ENCODE assay signal across 8 cellular contexts in genomic region chr1:21534674-21535378, GRCh38. TPM values are rescaled to one million over a fixed set of nuclear protein-coding genes. Genes with fewer than 3 reads are reported as not detected.
A peak's percentile ranks its signal among the peaks of the same experiment; 100 is the strongest.
DNase-seq lines count a peak whose midpoint lies in the region; ATAC-seq, FAIRE-seq and TF ChIP-seq lines count a peak whose summit lies in the region.

No MANE protein-coding gene starts in this region.

- no peaks in the 10 kb centered on the region for H3K4me1 Mint-ChIP-seq in activated naive CD8-positive, alpha-beta T cell treated with anti-CD3 and anti-CD28 coated beads for 36 hours

- H3K36me3 Mint-ChIP-seq in activated naive CD8-positive, alpha-beta T cell treated with anti-CD3 and anti-CD28 coated beads for 36 hours: no peaks in the 10 kb centered on the region

- no peak overlapping the region for H2AFZ ChIP-seq in keratinocyte (ENCODE audit: control insufficient read depth, low read length)

- POLR2A ChIA-PET in A673 (lab: Charles Lee; ENCODE audit: low non-redundant PET): no interaction called here

- no peak overlapping the region for H3K4me3 Mint-ChIP-seq in activated naive CD8-positive, alpha-beta T cell treated with anti-CD3 and anti-CD28 coated beads for 36 hours

- no TSS peak for BruUV-seq in A673 (replicated peaks; lab: Mats Ljungman, UMichigan)

- H3K36me3 ChIP-seq in A673 (ENCODE audit: insufficient read depth, low read length, poor library complexity, severe bottlenecking) (no peaks in the 10 kb centered on the region), GM06990 (ENCODE audit: control insufficient read depth, insufficient read depth, low read length) (no peaks in the 10 kb centered on the region), keratinocyte (ENCODE audit: control insufficient read depth in 2 of 2, extremely low read depth in 1 of 2, insufficient read depth in 2 of 2, low read length in 2 of 2) (no peaks in the 10 kb centered on the region)

- no peak for ATAC-seq in HG02642 (IDR thresholded peaks at IDR 0.05; ENCODE audit: poor library complexity, unreplicated experiment)

- H3K9ac ChIP-seq in keratinocyte (ENCODE audit: control insufficient read depth, extremely low read depth, insufficient read depth, low read length): no peak overlapping the region

- no peaks in the 10 kb centered on the region for H4K20me1 ChIP-seq in keratinocyte (ENCODE audit: control insufficient read depth, extremely low read depth, insufficient read depth, low read length)

- peak; percentile 74 for FAIRE-seq in keratinocyte (lab: Jason Lieb, UNC)

- H3K27me3 ChIP-seq in A673 (replicated peaks; ENCODE audit: insufficient read depth, low read depth, low read length, poor library complexity) (no peaks in the 10 kb centered on the region), GM06990 (replicated peaks; ENCODE audit: control insufficient read depth, insufficient read depth, low read length) (no peaks in the 10 kb centered on the region; the same call in none of the 2 replicates), keratinocyte (ENCODE audit: control insufficient read depth, extremely low read depth, insufficient read depth, low read length) (peaks cover 23% of the 10 kb centered on the region)

- TF ChIP-seq CTCF in A673 (conservative IDR thresholded peaks at IDR 0.05; ENCODE audit: low read depth, low read length) (peak; percentile 71), GM06990 (IDR thresholded peaks at IDR 0.05; ENCODE audit: insufficient read depth, low read length, poor library complexity, severe bottlenecking) (peak; percentile 64), keratinocyte (optimal IDR thresholded peaks at IDR 0.05 in 1 of 3, IDR thresholded peaks at IDR 0.05 in 1 of 3, conservative IDR thresholded peaks at IDR 0.05 in 1 of 3; ENCODE audit: extremely low read depth in 1 of 3, insufficient read depth in 2 of 3, low read length in 3 of 3) (peak; percentile 70 to 75 (median 75))

- no peaks in the 10 kb centered on the region for H3K79me2 ChIP-seq in keratinocyte (ENCODE audit: control insufficient read depth, insufficient read depth, low read length)

- H3K9me3 Mint-ChIP-seq in activated naive CD8-positive, alpha-beta T cell treated with anti-CD3 and anti-CD28 coated beads for 36 hours: no peaks in the 10 kb centered on the region

- CTCF ChIA-PET in A673 (lab: Charles Lee): interaction anchor here (1.3 kb wide), 1 partner anchor 26 kb away, joined by 3 read pairs; no protein-coding TSS in a partner anchor

- intact Hi-C loops in A673 (cut with micrococcal nuclease; ENCODE audit: unreplicated experiment) (loop anchor here (5.0 kb wide), 1 partner anchor 163 kb away; no protein-coding TSS in a partner anchor), posterior vena cava (cut with DNase I) (no loop called here)

- H3K4me1 ChIP-seq in A673 (ENCODE audit: insufficient read depth, low read length, poor library complexity, severe bottlenecking) (no peaks in the 10 kb centered on the region), keratinocyte (ENCODE audit: control insufficient read depth, extremely low read depth, insufficient read depth, low read length) (no peaks in the 10 kb centered on the region)

- no peaks in the 10 kb centered on the region for H3K9me1 ChIP-seq in keratinocyte (ENCODE audit: control insufficient read depth, extremely low read depth, insufficient read depth, low read length)

- H3K27me3 Mint-ChIP-seq in activated naive CD8-positive, alpha-beta T cell treated with anti-CD3 and anti-CD28 coated beads for 36 hours: peaks cover 27% of the 10 kb centered on the region

- no peak overlapping the region for H3K4me3 ChIP-seq in A673 (ENCODE audit: low read depth, low read length, poor library complexity, severe bottlenecking)
- H3K4me3 ChIP-seq in GM06990 (replicated peaks; ENCODE audit: low read depth, low read length): no peak overlapping the region
- no peak overlapping the region for H3K4me3 ChIP-seq in keratinocyte (ENCODE audit: control insufficient read depth in 2 of 3, extremely low read depth in 1 of 3, insufficient read depth in 2 of 3, low read depth in 1 of 3, low read length in 3 of 3)

- H3K27ac ChIP-seq in A673 (ENCODE audit: low read depth, low read length, poor library complexity, severe bottlenecking): no peak overlapping the region
- no peak overlapping the region for H3K27ac ChIP-seq in keratinocyte (ENCODE audit: control insufficient read depth, insufficient read depth, low read length)

- peak; percentile 60 for DNase-seq in A673 (ENCODE audit: low spot score)
- DNase-seq in GM06990 (ENCODE audit: extremely low read depth, insufficient read length): no peak
- DNase-seq in NCI-H2107 (lab: John Stamatoyannopoulos, UW): peak; percentile 15
- peak; percentile 15 for DNase-seq in activated naive CD8-positive, alpha-beta T cell treated with anti-CD3 and anti-CD28 coated beads for 36 hours
- peak; percentile 2 for DNase-seq in keratinocyte (ENCODE audit: low read depth, low spot score)
- no peak for DNase-seq in retina
- DNase-seq in posterior vena cava (ENCODE audit: low spot score): no peak

- dilution Hi-C loops in keratinocyte (cut with MboI; ENCODE audit: extremely low pct_ligation_motif_present, low sequenced_read_pairs): no loop called here

- H3K9me3 ChIP-seq in A673 (ENCODE audit: low read depth, low read length, poor library complexity, severe bottlenecking): no peaks in the 10 kb centered on the region
- no peaks in the 10 kb centered on the region for H3K9me3 ChIP-seq in keratinocyte (ENCODE audit: control insufficient read depth, low read depth, low read length)

- H3K27ac Mint-ChIP-seq in activated naive CD8-positive, alpha-beta T cell treated with anti-CD3 and anti-CD28 coated beads for 36 hours: no peak overlapping the region

- H3K4me2 ChIP-seq in keratinocyte (ENCODE audit: control insufficient read depth, extremely low read depth, insufficient read depth, low read depth, low read length): no peak overlapping the region

RNA-seq across cellular contexts. Expression of gene ALPL, which starts 25.6 kb away (rescaled TPM):
- total RNA-seq in A673 (2021) (4.8 and 8.8 TPM in 2 replicates), posterior vena cava (10 to 100 TPM; 11.1 to 55.3 TPM)
- not detected for total RNA-seq in activated naive CD8-positive, alpha-beta T cell treated with anti-CD3 and anti-CD28 coated beads for 36 hours
- polyA plus RNA-seq in keratinocyte: not detected in 3 replicates
- polyA plus RNA-seq in keratinocyte (2011; ENCODE audit: low read depth): not detected
- 0.02 TPM in 1 of 2 replicates, not detected in the other for polyA plus RNA-seq in keratinocyte (2011; cell fraction: cytosol; rRNA removed)
- not detected in 2 replicates for polyA plus RNA-seq in keratinocyte (2011; cell fraction: nucleus; rRNA removed)
- polyA plus RNA-seq in keratinocyte (2012; ENCODE audit: low replicate concordance): not detected in 2 replicates
- not detected in 3 replicates for polyA minus RNA-seq in keratinocyte
- not detected for polyA minus RNA-seq in keratinocyte (2011; cell fraction: cytosol; rRNA and poly(A)+ RNA removed)
- not detected in 2 replicates for polyA minus RNA-seq in keratinocyte (2011; cell fraction: nucleus; rRNA and poly(A)+ RNA removed)

Comparison
In these comparisons a context has a peak if more than half of its experiments do, and no peak if none do; other contexts are left out.
1. DNase-seq: peak in A673 (single experiment), NCI-H2107 (single experiment), activated naive CD8-positive, alpha-beta T cell treated with anti-CD3 and anti-CD28 coated beads for 36 hours (single experiment) and keratinocyte (single experiment); none in GM06990 (single experiment), retina (single experiment) and posterior vena cava (single experiment).
2. Peak in every context shown above with its lines, with median percentiles within 50 percentile points of each other: CTCF ChIP-seq.